22 cellular contexts compared by ENCODE assay signal in genomic region chr1:151814971-151815545, GRCh38. TPM values are rescaled to one million over a fixed set of nuclear protein-coding genes. Genes with fewer than 3 reads are reported as not detected.
"Had no signal": no experiment of that assay in that cellular context is flagged by ENCODE, and none has a peak within 500 bp of the region (broad histone marks: within the 10 kb centered on the region; RNA-seq: fewer than 3 reads in every experiment).

No MANE protein-coding gene starts in this region.

- H3K27ac Mint-ChIP-seq: activated naive CD4-positive, alpha-beta T cell treated with anti-CD3 and anti-CD28 coated beads, Interleukin-2, amount 10 ng/mL, durations not matched to agents 7 days and 5 days; nephron had no signal

- H3K4me3 Mint-ChIP-seq: nephron; stimulated activated naive CD8-positive, alpha-beta T cell treated with anti-CD3 and anti-CD28 coated beads, Interleukin-15, amount 100 ng/mL, for 72 hours had no signal

- ATAC-seq: body of pancreas, left lung had no signal

- H3K27me3 ChIP-seq: body of pancreas, colonic mucosa, hepatocyte, left lung, right lobe of liver had no signal

- H3K9me3 Mint-ChIP-seq: activated naive CD4-positive, alpha-beta T cell treated with anti-CD3 and anti-CD28 coated beads, Interleukin-2, amount 10 ng/mL, durations not matched to agents 7 days and 5 days; nephron; stimulated activated naive CD8-positive, alpha-beta T cell treated with anti-CD3 and anti-CD28 coated beads, Interleukin-15, amount 100 ng/mL, for 72 hours; T-helper 1 cell treated with Interleukin-12 subunit alpha and Interleukin-12 subunit beta and Interleukin-4 antibody, amounts not matched to agents 30 μg/mL and 1 μg/mL, for 36 hours had no signal

- H3K9me3 ChIP-seq: body of pancreas, colonic mucosa, esophagus muscularis mucosa, left lung, mucosa of descending colon, prostate gland, right lobe of liver, SK-N-SH had no signal

- H3K4me1 ChIP-seq: colonic mucosa, esophagus muscularis mucosa, prostate gland had no signal

- H3K36me3 ChIP-seq: colonic mucosa, left lung, prostate gland, WERI-Rb-1 had no signal

- H3K36me3 Mint-ChIP-seq: activated naive CD4-positive, alpha-beta T cell treated with anti-CD3 and anti-CD28 coated beads, Interleukin-2, amount 10 ng/mL, durations not matched to agents 7 days and 5 days had no signal

- H3K27me3 Mint-ChIP-seq: stimulated activated naive CD8-positive, alpha-beta T cell treated with anti-CD3 and anti-CD28 coated beads, Interleukin-15, amount 100 ng/mL, for 72 hours had no signal

- H3K27ac ChIP-seq: body of pancreas, colonic mucosa, esophagus muscularis mucosa, hepatocyte, left lung, prostate gland, right lobe of liver, WERI-Rb-1 had no signal

- DNase-seq: activated T-cell treated with anti-CD3 and anti-CD28 coated beads for 4 hours; amniotic stem cell; body of pancreas; colonic mucosa; left lung; mammary epithelial cell; occipital lobe; SK-N-SH; stimulated activated naive CD8-positive, alpha-beta T cell treated with anti-CD3 and anti-CD28 coated beads, Interleukin-15, amount 100 ng/mL, for 72 hours; WERI-Rb-1 had no signal

- H3K4me3 ChIP-seq: body of pancreas, colonic mucosa, esophagus muscularis mucosa, hepatocyte, left lung, mucosa of descending colon, prostate gland, right lobe of liver had no signal

RNA-seq across cellular contexts. Expression of gene LINGO4, which starts 9.8 kb away (rescaled TPM):
- total RNA-seq: esophagus muscularis mucosa, hepatocyte, mammary epithelial cell, occipital lobe, temporal lobe had no signal
- polyA plus RNA-seq: hepatocyte, keratinocyte, mammary epithelial cell, SK-N-SH had no signal

RNA-seq across cellular contexts. Expression of gene RORC, which starts 16.5 kb away (rescaled TPM):
- polyA plus RNA-seq: SK-N-SH had no signal

RNA-seq across cellular contexts. Expression of gene C2CD4D, which starts 24.6 kb away (rescaled TPM):
- total RNA-seq: esophagus muscularis mucosa, hepatocyte, right lobe of liver, temporal lobe had no signal
- polyA plus RNA-seq: SK-N-SH had no signal

RNA-seq across cellular contexts. Expression of gene THEM5, which starts 38.5 kb away (rescaled TPM):
- total RNA-seq: activated CD8-positive, alpha-beta memory T cell treated with anti-CD3 and anti-CD28 coated beads for 36 hours; body of pancreas; colonic mucosa; esophagus muscularis mucosa; hepatocyte; left lung; mammary epithelial cell; mucosa of descending colon; occipital lobe; prostate gland; right lobe of liver; temporal lobe; ureter had no signal
- polyA plus RNA-seq: mammary epithelial cell, SK-N-SH had no signal
